17 cellular contexts compared by ENCODE assay signal in the genomic region with DNA sequence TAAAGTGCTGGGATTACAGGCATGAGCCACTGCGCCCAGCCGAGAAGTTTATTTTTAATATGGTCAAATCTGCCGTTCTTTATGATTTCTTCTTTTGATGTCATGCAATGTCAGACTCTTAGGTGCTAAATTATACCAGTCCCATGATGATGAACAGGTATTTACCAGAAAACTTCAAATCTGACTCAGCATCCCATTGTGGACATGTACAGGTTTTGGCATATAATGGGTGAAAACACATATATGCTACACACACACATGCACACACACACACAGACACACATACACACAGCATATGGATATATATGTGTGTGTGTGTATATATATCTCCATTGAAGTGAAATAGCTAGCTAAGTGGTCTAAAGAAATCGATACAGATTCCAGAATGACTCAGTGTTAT. TPM values are rescaled to one million over a fixed set of nuclear protein-coding genes. Genes with fewer than 3 reads are reported as not detected.
"Had no signal": no experiment of that assay in that cellular context is flagged by ENCODE, and none has a peak within 500 bp of the region (broad histone marks: within the 10 kb centered on the region; RNA-seq: fewer than 3 reads in every experiment).

No MANE protein-coding gene starts in this region.

- H3K36me3 Mint-ChIP-seq: activated naive CD4-positive, alpha-beta T cell treated with anti-CD3 and anti-CD28 coated beads, Interleukin-2, amount 50 U/mL, for 24 hours; mesothelial cell of epicardium had no signal

- H3K9me3 Mint-ChIP-seq: activated naive CD4-positive, alpha-beta T cell treated with anti-CD3 and anti-CD28 coated beads, Interleukin-2, amount 50 U/mL, for 24 hours; mesothelial cell of epicardium had no signal

- H3K27ac Mint-ChIP-seq: activated CD4-positive, alpha-beta T cell treated with anti-CD3 and anti-CD28 coated beads, Interleukin-2, amount 10 ng/mL, durations not matched to agents 24 days and 14 days; activated naive CD4-positive, alpha-beta T cell treated with anti-CD3 and anti-CD28 coated beads, Interleukin-2, amount 50 U/mL, for 24 hours; mesothelial cell of epicardium; T-helper 2 cell treated with Interferon-gamma antibody and Interleukin-4, amounts not matched to agents 5 μg/mL and 100 μg/mL, for 36 hours had no signal

- H3K27me3 ChIP-seq: gastroesophageal sphincter, heart right ventricle, tibial artery, uterus had no signal

- FAIRE-seq: endometrium had no signal

- H3K4me1 Mint-ChIP-seq: activated naive CD4-positive, alpha-beta T cell treated with anti-CD3 and anti-CD28 coated beads, Interleukin-2, amount 50 U/mL, for 24 hours had no signal

- H3K9me3 ChIP-seq: gastroesophageal sphincter, heart right ventricle, lower lobe of right lung, tibial artery, uterus had no signal

- H3K4me1 ChIP-seq: tibial artery, uterus had no signal

- H3K4me3 Mint-ChIP-seq: activated CD4-positive, alpha-beta T cell treated with anti-CD3 and anti-CD28 coated beads, Interleukin-2, amount 10 ng/mL, durations not matched to agents 24 days and 14 days; activated naive CD4-positive, alpha-beta T cell treated with anti-CD3 and anti-CD28 coated beads, Interleukin-2, amount 50 U/mL, for 24 hours; mesothelial cell of epicardium; T-helper 2 cell treated with Interferon-gamma antibody and Interleukin-4, amounts not matched to agents 5 μg/mL and 100 μg/mL, for 36 hours had no signal

- DNase-seq: activated CD4-positive, alpha-beta T cell treated with anti-CD3 and anti-CD28 coated beads, Interleukin-2, amount 10 ng/mL, durations not matched to agents 24 days and 14 days; activated CD4-positive, CD25-positive, alpha-beta regulatory T cell; activated effector memory CD4-positive, alpha-beta T cell treated with anti-CD3 and anti-CD28 coated beads, Interleukin-2, amount 50 U/mL, for 16 hours; activated T-cell treated with anti-CD3 and anti-CD28 coated beads, Interleukin-2, amount 50 U/mL, for 1 hour; amniotic stem cell; heart right ventricle; left cardiac atrium; lower lobe of right lung; stimulated activated CD4-positive, alpha-beta T cell treated with anti-CD3 and anti-CD28 coated beads, Interleukin-1b, Interleukin-23, amount 100 ng/mL, for 48 hours; tibial artery; uterus had no signal

- H3K27ac ChIP-seq: gastroesophageal sphincter, lower lobe of right lung, tibial artery, uterus had no signal

- H3K36me3 ChIP-seq: gastroesophageal sphincter, lower lobe of right lung, tibial artery, uterus had no signal

- ATAC-seq: gastroesophageal sphincter, heart right ventricle, left cardiac atrium, lower lobe of right lung had no signal

- H3K4me3 ChIP-seq: gastroesophageal sphincter, heart right ventricle, lower lobe of right lung, tibial artery, uterus had no signal

RNA-seq across cellular contexts. Expression of a gene that starts 7.4 kb away (rescaled TPM):
- total RNA-seq: mesothelial cell of epicardium, myocyte had no signal

RNA-seq across cellular contexts. Expression of a gene that starts 52.7 kb away (rescaled TPM):
- total RNA-seq: activated CD4-positive, alpha-beta T cell treated with anti-CD3 and anti-CD28 coated beads, Interleukin-2, amount 10 ng/mL, durations not matched to agents 24 days and 14 days had no signal
